1 cellular context compared by ENCODE assay signal in the genomic region with DNA sequence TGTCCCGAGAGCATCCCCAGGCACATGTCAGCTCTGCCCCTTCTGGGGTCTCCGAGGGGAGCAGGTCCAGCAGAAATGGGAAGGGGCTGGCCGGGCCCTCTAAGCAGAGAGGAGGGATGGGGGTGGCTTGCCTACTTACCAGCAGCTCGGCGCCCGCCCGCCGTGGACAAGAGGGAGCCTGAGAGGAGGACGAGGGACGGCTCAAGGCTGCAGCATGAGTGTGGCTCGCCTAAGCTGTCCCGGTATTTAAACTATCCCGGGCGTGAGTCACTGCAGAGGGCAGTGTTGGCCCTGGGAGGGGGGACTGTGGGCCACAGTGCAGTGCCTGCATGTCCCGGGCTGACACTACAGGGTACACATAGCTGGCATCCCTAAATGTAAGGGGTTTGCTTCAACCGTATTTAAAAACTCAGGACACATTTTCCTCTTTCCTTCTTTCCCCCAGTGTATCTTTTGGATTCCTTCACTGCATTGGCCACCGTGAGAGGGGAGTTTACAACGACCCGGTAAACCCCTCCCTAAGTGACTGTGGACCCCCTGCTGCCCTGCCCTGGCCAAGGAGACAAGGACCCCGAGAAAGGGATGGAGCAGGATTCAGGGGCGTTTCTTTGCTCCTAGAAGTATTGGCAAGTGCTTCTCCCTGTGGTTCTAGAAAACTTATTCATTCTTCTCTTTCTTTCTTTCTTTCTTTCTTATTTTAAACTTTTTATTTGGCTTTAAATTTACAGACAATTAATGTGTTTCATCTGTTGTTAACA.
A peak's percentile ranks its signal among the peaks of the same experiment; 100 is the strongest.
TF ChIP-seq lines count a peak whose summit lies in the region.

A gene (minus strand): TSS at position 222 of the 758 bp plus-strand sequence. CDS start 8,700 bp downstream, outside the sequence.

TF ChIP-seq in HEK293, 187 proteins besides CTCF, POLR2A, EP300 and RAD21 (continued from another document):
- TF ChIP-seq, protein P1, sequence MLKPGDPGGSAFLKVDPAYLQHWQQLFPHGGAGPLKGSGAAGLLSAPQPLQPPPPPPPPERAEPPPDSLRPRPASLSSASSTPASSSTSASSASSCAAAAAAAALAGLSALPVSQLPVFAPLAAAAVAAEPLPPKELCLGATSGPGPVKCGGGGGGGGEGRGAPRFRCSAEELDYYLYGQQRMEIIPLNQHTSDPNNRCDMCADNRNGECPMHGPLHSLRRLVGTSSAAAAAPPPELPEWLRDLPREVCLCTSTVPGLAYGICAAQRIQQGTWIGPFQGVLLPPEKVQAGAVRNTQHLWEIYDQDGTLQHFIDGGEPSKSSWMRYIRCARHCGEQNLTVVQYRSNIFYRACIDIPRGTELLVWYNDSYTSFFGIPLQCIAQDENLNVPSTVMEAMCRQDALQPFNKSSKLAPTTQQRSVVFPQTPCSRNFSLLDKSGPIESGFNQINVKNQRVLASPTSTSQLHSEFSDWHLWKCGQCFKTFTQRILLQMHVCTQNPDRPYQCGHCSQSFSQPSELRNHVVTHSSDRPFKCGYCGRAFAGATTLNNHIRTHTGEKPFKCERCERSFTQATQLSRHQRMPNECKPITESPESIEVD (tag by site-specific recombination; IDR thresholded peaks at IDR 0.05) = no peak
- TF ChIP-seq ZBTB48 (tag by site-specific recombination; IDR thresholded peaks at IDR 0.05) (no peak), ZNF596 (tag by site-specific recombination; IDR thresholded peaks at IDR 0.05) (no peak), ZSCAN16 (tag by site-specific recombination; IDR thresholded peaks at IDR 0.05) (no peak), KLF10 (tag by site-specific recombination; IDR thresholded peaks at IDR 0.05) (no peak), GLIS1 (tag by site-specific recombination; IDR thresholded peaks at IDR 0.05) (0 out of 2 replicates have a peak, but pooled peaks have one; percentile 12), GFI1B (tag by site-specific recombination; IDR thresholded peaks at IDR 0.05) (no peak), GLIS2 (tag by site-specific recombination; IDR thresholded peaks at IDR 0.05) (peak; percentile 53; the same call in 1 of the 2 replicates), ZNF658 (tag by site-specific recombination; IDR thresholded peaks at IDR 0.05) (no peak), PRDM1 (tag by site-specific recombination; IDR thresholded peaks at IDR 0.05) (no peak), ZNF138 (tag by site-specific recombination; IDR thresholded peaks at IDR 0.05; ENCODE audit: borderline replicate concordance) (no peak), ZNF660 (tag by site-specific recombination; IDR thresholded peaks at IDR 0.05) (no peak), ZNF146 (tag by site-specific recombination; IDR thresholded peaks at IDR 0.05) (no peak), ZNF792 (tag by site-specific recombination; IDR thresholded peaks at IDR 0.05) (no peak), ZNF48 (tag by site-specific recombination; IDR thresholded peaks at IDR 0.05) (no peak), YY2 (tag by site-specific recombination; IDR thresholded peaks at IDR 0.05) (no peak), ZNF558 (tag by site-specific recombination; IDR thresholded peaks at IDR 0.05) (no peak), ZNF560 (tag by site-specific recombination; IDR thresholded peaks at IDR 0.05; ENCODE audit: borderline replicate concordance) (no peak), KLF9 (tag by site-specific recombination; IDR thresholded peaks at IDR 0.05; ENCODE audit: low read depth) (no peak), KLF16 (tag by site-specific recombination; IDR thresholded peaks at IDR 0.05) (no peak), ZNF16 (tag by site-specific recombination; IDR thresholded peaks at IDR 0.05; ENCODE audit: low read depth) (no peak), ZNF837 (tag by site-specific recombination; IDR thresholded peaks at IDR 0.05) (no peak), ZNF777 (tag by site-specific recombination; IDR thresholded peaks at IDR 0.05; ENCODE audit: borderline replicate concordance) (no peak), FEZF1 (tag by site-specific recombination; IDR thresholded peaks at IDR 0.05) (no peak), ZIC2 (tag by site-specific recombination; IDR thresholded peaks at IDR 0.05) (0 out of 2 replicates have a peak, but pooled peaks have one; percentile 12), ZNF623 (tag by site-specific recombination; IDR thresholded peaks at IDR 0.05) (no peak), ZNF133 (tag by site-specific recombination; IDR thresholded peaks at IDR 0.05) (no peak), ZBTB17 (tag by site-specific recombination; IDR thresholded peaks at IDR 0.05) (no peak), ZNF830 (tag by site-specific recombination; IDR thresholded peaks at IDR 0.05; ENCODE audit: low read depth) (no peak), ZNF121 (tag by site-specific recombination; IDR thresholded peaks at IDR 0.05) (0 out of 2 replicates have a peak, but pooled peaks have one; percentile 20), ZNF416 (tag by site-specific recombination; IDR thresholded peaks at IDR 0.05) (no peak), ZNF335 (tag by site-specific recombination; conservative IDR thresholded peaks at IDR 0.05) (peak; percentile 47)
- TF ChIP-seq, protein P2, sequence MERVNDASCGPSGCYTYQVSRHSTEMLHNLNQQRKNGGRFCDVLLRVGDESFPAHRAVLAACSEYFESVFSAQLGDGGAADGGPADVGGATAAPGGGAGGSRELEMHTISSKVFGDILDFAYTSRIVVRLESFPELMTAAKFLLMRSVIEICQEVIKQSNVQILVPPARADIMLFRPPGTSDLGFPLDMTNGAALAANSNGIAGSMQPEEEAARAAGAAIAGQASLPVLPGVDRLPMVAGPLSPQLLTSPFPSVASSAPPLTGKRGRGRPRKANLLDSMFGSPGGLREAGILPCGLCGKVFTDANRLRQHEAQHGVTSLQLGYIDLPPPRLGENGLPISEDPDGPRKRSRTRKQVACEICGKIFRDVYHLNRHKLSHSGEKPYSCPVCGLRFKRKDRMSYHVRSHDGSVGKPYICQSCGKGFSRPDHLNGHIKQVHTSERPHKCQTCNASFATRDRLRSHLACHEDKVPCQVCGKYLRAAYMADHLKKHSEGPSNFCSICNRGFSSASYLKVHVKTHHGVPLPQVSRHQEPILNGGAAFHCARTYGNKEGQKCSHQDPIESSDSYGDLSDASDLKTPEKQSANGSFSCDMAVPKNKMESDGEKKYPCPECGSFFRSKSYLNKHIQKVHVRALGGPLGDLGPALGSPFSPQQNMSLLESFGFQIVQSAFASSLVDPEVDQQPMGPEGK (tag by site-specific recombination; IDR thresholded peaks at IDR 0.05) = 0 out of 2 replicates have a peak, but pooled peaks have one; percentile 45
- TF ChIP-seq, protein P3, sequence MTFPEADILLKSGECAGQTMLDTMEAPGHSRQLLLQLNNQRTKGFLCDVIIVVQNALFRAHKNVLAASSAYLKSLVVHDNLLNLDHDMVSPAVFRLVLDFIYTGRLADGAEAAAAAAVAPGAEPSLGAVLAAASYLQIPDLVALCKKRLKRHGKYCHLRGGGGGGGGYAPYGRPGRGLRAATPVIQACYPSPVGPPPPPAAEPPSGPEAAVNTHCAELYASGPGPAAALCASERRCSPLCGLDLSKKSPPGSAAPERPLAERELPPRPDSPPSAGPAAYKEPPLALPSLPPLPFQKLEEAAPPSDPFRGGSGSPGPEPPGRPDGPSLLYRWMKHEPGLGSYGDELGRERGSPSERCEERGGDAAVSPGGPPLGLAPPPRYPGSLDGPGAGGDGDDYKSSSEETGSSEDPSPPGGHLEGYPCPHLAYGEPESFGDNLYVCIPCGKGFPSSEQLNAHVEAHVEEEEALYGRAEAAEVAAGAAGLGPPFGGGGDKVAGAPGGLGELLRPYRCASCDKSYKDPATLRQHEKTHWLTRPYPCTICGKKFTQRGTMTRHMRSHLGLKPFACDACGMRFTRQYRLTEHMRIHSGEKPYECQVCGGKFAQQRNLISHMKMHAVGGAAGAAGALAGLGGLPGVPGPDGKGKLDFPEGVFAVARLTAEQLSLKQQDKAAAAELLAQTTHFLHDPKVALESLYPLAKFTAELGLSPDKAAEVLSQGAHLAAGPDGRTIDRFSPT (tag by site-specific recombination; IDR thresholded peaks at IDR 0.05) = peak; percentile 32; the same call in 1 of the 2 replicates
- TF ChIP-seq, protein P4, sequence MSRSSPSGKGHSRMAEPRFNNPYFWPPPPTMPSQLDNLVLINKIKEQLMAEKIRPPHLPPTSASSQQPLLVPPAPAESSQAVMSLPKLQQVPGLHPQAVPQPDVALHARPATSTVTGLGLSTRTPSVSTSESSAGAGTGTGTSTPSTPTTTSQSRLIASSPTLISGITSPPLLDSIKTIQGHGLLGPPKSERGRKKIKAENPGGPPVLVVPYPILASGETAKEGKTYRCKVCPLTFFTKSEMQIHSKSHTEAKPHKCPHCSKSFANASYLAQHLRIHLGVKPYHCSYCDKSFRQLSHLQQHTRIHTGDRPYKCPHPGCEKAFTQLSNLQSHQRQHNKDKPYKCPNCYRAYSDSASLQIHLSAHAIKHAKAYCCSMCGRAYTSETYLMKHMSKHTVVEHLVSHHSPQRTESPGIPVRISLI (tag by site-specific recombination; IDR thresholded peaks at IDR 0.05) = no peak
- TF ChIP-seq, protein P5, sequence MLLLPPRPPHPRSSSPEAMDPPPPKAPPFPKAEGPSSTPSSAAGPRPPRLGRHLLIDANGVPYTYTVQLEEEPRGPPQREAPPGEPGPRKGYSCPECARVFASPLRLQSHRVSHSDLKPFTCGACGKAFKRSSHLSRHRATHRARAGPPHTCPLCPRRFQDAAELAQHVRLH (tag by site-specific recombination; IDR thresholded peaks at IDR 0.05) = no peak
- TF ChIP-seq, protein P6, sequence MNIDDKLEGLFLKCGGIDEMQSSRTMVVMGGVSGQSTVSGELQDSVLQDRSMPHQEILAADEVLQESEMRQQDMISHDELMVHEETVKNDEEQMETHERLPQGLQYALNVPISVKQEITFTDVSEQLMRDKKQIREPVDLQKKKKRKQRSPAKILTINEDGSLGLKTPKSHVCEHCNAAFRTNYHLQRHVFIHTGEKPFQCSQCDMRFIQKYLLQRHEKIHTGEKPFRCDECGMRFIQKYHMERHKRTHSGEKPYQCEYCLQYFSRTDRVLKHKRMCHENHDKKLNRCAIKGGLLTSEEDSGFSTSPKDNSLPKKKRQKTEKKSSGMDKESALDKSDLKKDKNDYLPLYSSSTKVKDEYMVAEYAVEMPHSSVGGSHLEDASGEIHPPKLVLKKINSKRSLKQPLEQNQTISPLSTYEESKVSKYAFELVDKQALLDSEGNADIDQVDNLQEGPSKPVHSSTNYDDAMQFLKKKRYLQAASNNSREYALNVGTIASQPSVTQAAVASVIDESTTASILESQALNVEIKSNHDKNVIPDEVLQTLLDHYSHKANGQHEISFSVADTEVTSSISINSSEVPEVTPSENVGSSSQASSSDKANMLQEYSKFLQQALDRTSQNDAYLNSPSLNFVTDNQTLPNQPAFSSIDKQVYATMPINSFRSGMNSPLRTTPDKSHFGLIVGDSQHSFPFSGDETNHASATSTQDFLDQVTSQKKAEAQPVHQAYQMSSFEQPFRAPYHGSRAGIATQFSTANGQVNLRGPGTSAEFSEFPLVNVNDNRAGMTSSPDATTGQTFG (tag by site-specific recombination; IDR thresholded peaks at IDR 0.05; ENCODE audit: borderline replicate concordance) = no peak
